Comparison of ENCODE assay signal across 8 cellular contexts in genomic region chrX:131763674-131764073, GRCh38.
DNase-seq lines count a peak whose midpoint lies in the region; ATAC-seq lines count a peak whose summit lies in the region.

No MANE protein-coding gene starts in this region.

- H3K27ac Mint-ChIP-seq in IgD-negative memory B cell: peak overlapping the region; percentile 79 to 98 (median 95)

- intact Hi-C loops in sciatic nerve (cut with DNase I): no loop called here

- H3K4me1 Mint-ChIP-seq in IgD-negative memory B cell: peaks cover 4 to 6% (median 5%) of the 10 kb centered on the region in 3 donors

- DNase-seq in SIG-M5 treated with dmso at 0.1 percent for 504 hours (lab: John Stamatoyannopoulos, UW; ENCODE audit: unreplicated experiment) (peak; percentile 35), SIG-M5 (lab: John Stamatoyannopoulos, UW) (no peak), cerebellar cortex (ENCODE audit: low spot score) (peak; percentile 50), sciatic nerve (ENCODE audit: low spot score) (peak; percentile 86), NCI-H1048 (lab: John Stamatoyannopoulos, UW) (no peak), GF-D8 (lab: John Stamatoyannopoulos, UW) (no peak), 8988T (no peak)

- H3K27me3 Mint-ChIP-seq in IgD-negative memory B cell: no peaks in the 10 kb centered on the region

- H3K9me3 Mint-ChIP-seq in IgD-negative memory B cell: peaks cover 0 to 4% (median 0%) of the 10 kb centered on the region in 3 donors

- peaks cover 2% of the 10 kb centered on the region for H3K36me3 Mint-ChIP-seq in IgD-negative memory B cell

- peak; percentile 95 for ATAC-seq in sciatic nerve

- peak overlapping the region; percentile 76 to 96 (median 88) for H3K4me3 Mint-ChIP-seq in IgD-negative memory B cell

Comparison
In these comparisons a context has a peak if more than half of its experiments do, and no peak if none do; other contexts are left out.
1. DNase-seq: peak in SIG-M5 treated with dmso at 0.1 percent for 504 hours (single experiment), cerebellar cortex (single experiment) and sciatic nerve (single experiment); none in SIG-M5 (single experiment), NCI-H1048 (single experiment), GF-D8 (single experiment) and 8988T (single experiment).